16 cellular contexts compared by ENCODE assay signal in genomic region chr4:53507058-53507457, GRCh38.
DNase-seq lines count a peak whose midpoint lies in the region; ATAC-seq and TF ChIP-seq lines count a peak whose summit lies in the region.
"Had no signal": no experiment of that assay in that cellular context is flagged by ENCODE, and none has a peak within 500 bp of the region (broad histone marks: within the 10 kb centered on the region; RNA-seq: fewer than 3 reads in every experiment).

No MANE protein-coding gene starts in this region.

- H3K9me3 Mint-ChIP-seq in osteocyte (ENCODE audit: unreplicated experiment) = no peaks in the 10 kb centered on the region
- H3K9me3 Mint-ChIP-seq in effector memory CD8-positive, alpha-beta T cell = no peaks in the 10 kb centered on the region
- H3K9me3 Mint-ChIP-seq: H9, IgD-negative memory B cell had no signal

- H3K27ac ChIP-seq in left ventricle myocardium inferior (replicated peaks) = peak overlapping the region; percentile 84
- H3K27ac ChIP-seq in tibial artery = peak overlapping the region; percentile 56 to 64

- H3K27me3 ChIP-seq in left ventricle myocardium inferior (ENCODE audit: low read depth) = no peaks in the 10 kb centered on the region
- H3K27me3 ChIP-seq in tibial artery = no peaks in the 10 kb centered on the region

- DNase-seq in left ventricle myocardium inferior (no peak), Right ventricle myocardium inferior (ENCODE audit: missing footprints) (no peak), fibroblast of pulmonary artery (ENCODE audit: low read depth) (no peak), osteocyte (ENCODE audit: extremely low spot score, unreplicated experiment) (no peak), tibial artery (no peak), pons (ENCODE audit: low spot score) (no peak)
- no peak for DNase-seq in effector memory CD8-positive, alpha-beta T cell
- DNase-seq: COR-L47, H9, NCI-H1436 treated with DMSO at 0.1 percent for 48 hours, NCI-H2081 treated with DMSO at 0.1 percent for 48 hours, NCI-H345, PC-3 had no signal

- H3K9me3 ChIP-seq in left ventricle myocardium inferior (replicated peaks) (no peaks in the 10 kb centered on the region), tibial artery (no peaks in the 10 kb centered on the region)

- intact Hi-C loops in left ventricle myocardium inferior (cut with micrococcal nuclease) (no loop called here), Right ventricle myocardium inferior (cut with DNase I) (no loop called here), tibial artery (cut with DNase I; ENCODE audit: low total_unique reads) (no loop called here)

- H3K4me1 Mint-ChIP-seq in osteocyte (ENCODE audit: unreplicated experiment) = peaks cover 19% of the 10 kb centered on the region
- no peaks in the 10 kb centered on the region for H3K4me1 Mint-ChIP-seq in effector memory CD8-positive, alpha-beta T cell (ENCODE audit: low read depth in 2 of 2)
- H3K4me1 Mint-ChIP-seq: CD14-positive monocyte, H9, IgD-negative memory B cell had no signal

- H3K27me3 Mint-ChIP-seq in osteocyte (ENCODE audit: unreplicated experiment) = no peaks in the 10 kb centered on the region
- H3K27me3 Mint-ChIP-seq in effector memory CD8-positive, alpha-beta T cell = peaks cover 13 to 17% of the 10 kb centered on the region in 2 donors

- no peak for ATAC-seq in Right ventricle myocardium inferior
- ATAC-seq in effector memory CD8-positive, alpha-beta T cell (replicated peaks) = no peak
- no peak for ATAC-seq in HG03571 (IDR thresholded peaks at IDR 0.05; ENCODE audit: unreplicated experiment)
- ATAC-seq: PC-3 had no signal

- no peaks in the 10 kb centered on the region for H3K36me3 Mint-ChIP-seq in osteocyte (ENCODE audit: unreplicated experiment)
- no peaks in the 10 kb centered on the region for H3K36me3 Mint-ChIP-seq in effector memory CD8-positive, alpha-beta T cell (ENCODE audit: insufficient read depth)
- H3K36me3 Mint-ChIP-seq: CD14-positive monocyte had no signal

- no peak for TF ChIP-seq CTCF in left ventricle myocardium inferior (IDR thresholded peaks at IDR 0.05; ENCODE audit: borderline replicate concordance)
- no peak for TF ChIP-seq CTCF in fibroblast of pulmonary artery (IDR thresholded peaks at IDR 0.05; ENCODE audit: low read length, missing control alignments)
- TF ChIP-seq CTCF in osteocyte (IDR thresholded peaks at IDR 0.05) = no peak
- TF ChIP-seq CTCF in tibial artery (IDR thresholded peaks at IDR 0.05) = no peak

- peak overlapping the region; percentile 82 for H3K27ac Mint-ChIP-seq in osteocyte (ENCODE audit: unreplicated experiment)
- no peak overlapping the region for H3K27ac Mint-ChIP-seq in effector memory CD8-positive, alpha-beta T cell
- H3K27ac Mint-ChIP-seq: CD14-positive monocyte, IgD-negative memory B cell had no signal

- peaks cover 18% of the 10 kb centered on the region for H3K4me1 ChIP-seq in left ventricle myocardium inferior
- H3K4me1 ChIP-seq in tibial artery = peaks cover 4 to 19% (median 10%) of the 10 kb centered on the region in 4 donors

- H3K36me3 ChIP-seq in left ventricle myocardium inferior = peaks cover 12% of the 10 kb centered on the region
- H3K36me3 ChIP-seq in tibial artery = no peaks in the 10 kb centered on the region

- no peak overlapping the region for H3K4me3 Mint-ChIP-seq in osteocyte (ENCODE audit: unreplicated experiment)
- no peak overlapping the region for H3K4me3 Mint-ChIP-seq in effector memory CD8-positive, alpha-beta T cell
- H3K4me3 Mint-ChIP-seq: CD14-positive monocyte, H9, IgD-negative memory B cell had no signal

- H3K4me3 ChIP-seq in left ventricle myocardium inferior (peak overlapping the region; percentile 40), fibroblast of pulmonary artery (replicated peaks; ENCODE audit: low read depth, low read length) (peak overlapping the region; percentile 49), tibial artery (peak overlapping the region in 1 of 2 donors; percentile 32)
